Comparison of ENCODE assay signal across 14 cellular contexts in the genomic region with DNA sequence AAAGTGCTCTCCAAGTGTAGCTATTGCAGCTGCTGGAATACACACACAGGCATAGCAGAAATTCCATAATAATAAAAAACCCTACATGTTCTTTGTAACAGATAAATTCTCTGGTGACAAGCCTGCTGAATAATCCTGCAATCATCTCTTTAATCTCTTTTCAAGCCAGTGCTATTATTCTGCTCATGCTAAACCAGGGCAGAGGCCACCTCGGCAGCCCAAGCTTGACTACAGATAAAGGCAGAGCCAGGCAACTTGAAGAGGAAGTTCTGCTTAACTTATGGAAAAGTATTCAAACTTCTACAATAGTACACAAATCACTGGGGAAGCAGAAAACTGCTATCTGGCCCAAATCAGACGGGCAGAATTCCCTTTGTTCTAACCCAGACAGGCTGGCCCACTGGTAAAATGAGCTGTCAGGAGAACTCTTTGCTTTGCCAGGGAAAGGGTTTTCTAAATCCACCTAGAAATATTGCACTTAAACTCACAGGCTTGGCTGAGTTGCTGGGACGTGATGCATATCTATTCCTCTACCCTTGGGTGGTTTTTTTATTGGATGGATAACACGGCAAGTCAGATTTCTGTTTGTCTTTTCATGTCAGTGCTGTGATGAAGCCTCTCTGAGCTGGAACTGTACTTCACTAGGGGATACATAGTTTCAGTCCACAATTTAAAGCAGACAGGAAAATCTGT.
DNase-seq lines count a peak whose midpoint lies in the region; ATAC-seq, FAIRE-seq and TF ChIP-seq lines count a peak whose summit lies in the region.
"Had no signal": no experiment of that assay in that cellular context is flagged by ENCODE, and none has a peak within 500 bp of the region (broad histone marks: within the 10 kb centered on the region; RNA-seq: fewer than 3 reads in every experiment).

No MANE protein-coding gene starts in this region.

- TF ChIP-seq CTCF in astrocyte (IDR thresholded peaks at IDR 0.05; ENCODE audit: insufficient read depth, low read depth, low read length) (no peak), stomach (IDR thresholded peaks at IDR 0.05) (no peak)

- WGBS in right cardiac atrium = 34% methylated on average over 4 of the region's 4 CpGs
- WGBS in stomach, 5 donors = 28 to 46% (median 35%) methylated on average over 4 of the region's 4 CpGs
- 42 to 48% methylated on average over 4 of the region's 4 CpGs for WGBS in aorta, 2 donors

- H3K4me1 Mint-ChIP-seq in astrocyte (ENCODE audit: low read depth, unreplicated experiment) = peaks cover 52% of the 10 kb centered on the region

- H2AFZ ChIP-seq in astrocyte (ENCODE audit: low read depth, low read length) = no peak overlapping the region

- peak; percentile 82 to 96 for DNase-seq in HAP-1 (ENCODE audit: low spot score in 2 of 2)
- DNase-seq in astrocyte (ENCODE audit: low read depth) = peak; percentile 77
- DNase-seq in right cardiac atrium = no peak
- DNase-seq in stomach = peak; percentile 35
- DNase-seq in NCI-H526 treated with DMSO at 0.1 percent for 48 hours (lab: John Stamatoyannopoulos, UW) = no peak
- no peak for DNase-seq in aorta
- DNase-seq: activated CD8-positive, alpha-beta memory T cell treated with anti-CD3 and anti-CD28 coated beads, Interleukin-2, amount 50 U/mL, for 4 hours; central memory CD4-positive, alpha-beta T cell; DMS153; hippocampal formation; NCI-H1417 treated with DMSO at 0.1 percent for 48 hours had no signal

- H3K9ac ChIP-seq in astrocyte (ENCODE audit: low read length) = peak overlapping the region; percentile 37

- H3K79me2 ChIP-seq in astrocyte (ENCODE audit: insufficient read depth, low read length) = no peaks in the 10 kb centered on the region

- H3K27ac Mint-ChIP-seq in astrocyte (ENCODE audit: unreplicated experiment) = peak overlapping the region; percentile 16
- H3K27ac Mint-ChIP-seq: stimulated activated naive CD8-positive, alpha-beta T cell treated with anti-CD3 and anti-CD28 coated beads, Interleukin-15, Interleukin-2, amounts not matched to agents 100 ng/mL and 50 ng/mL, for 24 hours had no signal

- peak overlapping the region; percentile 41 for H3K4me3 Mint-ChIP-seq in astrocyte (ENCODE audit: unreplicated experiment)
- H3K4me3 Mint-ChIP-seq: stimulated activated naive CD8-positive, alpha-beta T cell treated with anti-CD3 and anti-CD28 coated beads, Interleukin-15, Interleukin-2, amounts not matched to agents 100 ng/mL and 50 ng/mL, for 24 hours had no signal

- no peaks in the 10 kb centered on the region for H3K27me3 ChIP-seq in HAP-1 (ENCODE audit: low read depth)
- no peaks in the 10 kb centered on the region for H3K27me3 ChIP-seq in astrocyte (ENCODE audit: insufficient read depth, low read length)
- no peaks in the 10 kb centered on the region for H3K27me3 ChIP-seq in right cardiac atrium (ENCODE audit: control insufficient read depth, insufficient read depth)
- H3K27me3 ChIP-seq in stomach = no peaks in the 10 kb centered on the region
- no peaks in the 10 kb centered on the region for H3K27me3 ChIP-seq in aorta (ENCODE audit: control insufficient read depth in 1 of 2, insufficient read depth in 2 of 2, low read length in 1 of 2)

- peak overlapping the region; percentile 23 for H3K27ac ChIP-seq in astrocyte (ENCODE audit: low read depth, low read length)
- H3K27ac ChIP-seq in right cardiac atrium (ENCODE audit: low read length) = peak overlapping the region; percentile 20
- peak overlapping the region; percentile 13 to 82 (median 79) for H3K27ac ChIP-seq in stomach
- no peak overlapping the region for H3K27ac ChIP-seq in aorta (ENCODE audit: low read depth in 1 of 2, low read length in 2 of 2)

- no peak overlapping the region for H3K4me3 ChIP-seq in HAP-1
- H3K4me3 ChIP-seq in astrocyte (ENCODE audit: insufficient read depth, low read depth, low read length) = no peak overlapping the region
- H3K4me3 ChIP-seq in right cardiac atrium (ENCODE audit: low read length) = no peak overlapping the region
- H3K4me3 ChIP-seq in stomach = no peak overlapping the region
- no peak overlapping the region for H3K4me3 ChIP-seq in aorta (ENCODE audit: low read length in 2 of 2)

- TF ChIP-seq POLR2A in stomach (IDR thresholded peaks at IDR 0.05) = no peak

- H3K9me3 ChIP-seq in HAP-1 (no peaks in the 10 kb centered on the region), astrocyte (ENCODE audit: insufficient read depth, low read depth, low read length) (no peaks in the 10 kb centered on the region), right cardiac atrium (ENCODE audit: control insufficient read depth, low read length) (no peaks in the 10 kb centered on the region), stomach (no peaks in the 10 kb centered on the region), aorta (ENCODE audit: control insufficient read depth, low read length) (no peaks in the 10 kb centered on the region)

- ATAC-seq in right cardiac atrium (no peak), HG02623 (IDR thresholded peaks at IDR 0.05; ENCODE audit: unreplicated experiment) (no peak), aorta (ENCODE audit: low FRiP score) (no peak), HG03342 (IDR thresholded peaks at IDR 0.05; ENCODE audit: unreplicated experiment) (no peak)

- H3K36me3 ChIP-seq in HAP-1 (replicated peaks) (no peaks in the 10 kb centered on the region), astrocyte (ENCODE audit: insufficient read depth, low read length) (no peaks in the 10 kb centered on the region), stomach (peaks cover 0 to 9% (median 0%) of the 10 kb centered on the region in 4 donors), aorta (ENCODE audit: control insufficient read depth in 1 of 2, insufficient read depth in 2 of 2, low read length in 1 of 2) (no peaks in the 10 kb centered on the region)

- H3K27me3 Mint-ChIP-seq in astrocyte (ENCODE audit: low read depth, unreplicated experiment) = no peaks in the 10 kb centered on the region
- H3K27me3 Mint-ChIP-seq: stimulated activated naive CD8-positive, alpha-beta T cell treated with anti-CD3 and anti-CD28 coated beads, Interleukin-15, Interleukin-2, amounts not matched to agents 100 ng/mL and 50 ng/mL, for 24 hours had no signal

- H3K4me1 ChIP-seq in HAP-1 (peaks cover 22% of the 10 kb centered on the region), astrocyte (ENCODE audit: insufficient read depth, low read length) (peaks cover 42% of the 10 kb centered on the region), right cardiac atrium (ENCODE audit: control insufficient read depth, insufficient read depth, low read length) (peaks cover 12% of the 10 kb centered on the region), stomach (peaks cover 51 to 71% (median 61%) of the 10 kb centered on the region in 4 donors), aorta (ENCODE audit: control insufficient read depth in 1 of 2, insufficient read depth in 2 of 2, low read length in 2 of 2) (no peaks in the 10 kb centered on the region)

- no peak for TF ChIP-seq EP300 in stomach (IDR thresholded peaks at IDR 0.05)

- intact Hi-C loops in right cardiac atrium (cut with DNase I) (no loop called here), stomach (cut with DNase I; ENCODE audit: low total_unique reads) (no loop called here), aorta (cut with DNase I) (no loop called here)

- FAIRE-seq in astrocyte (lab: Jason Lieb, UNC) = peak; percentile 49

- in situ Hi-C loops in HAP-1 (cut with MboI; ENCODE audit: low sequenced_read_pairs) = no loop called here

- H3K36me3 Mint-ChIP-seq in astrocyte (ENCODE audit: low read depth, unreplicated experiment) = no peaks in the 10 kb centered on the region

- no peaks in the 10 kb centered on the region for H4K20me1 ChIP-seq in astrocyte (ENCODE audit: insufficient read depth, low read length)

- H3K4me2 ChIP-seq in astrocyte (ENCODE audit: low read length) = peak overlapping the region; percentile 66

- peaks cover 2% of the 10 kb centered on the region for H3K9me3 Mint-ChIP-seq in astrocyte (ENCODE audit: unreplicated experiment)
- H3K9me3 Mint-ChIP-seq: stimulated activated naive CD8-positive, alpha-beta T cell treated with anti-CD3 and anti-CD28 coated beads, Interleukin-15, Interleukin-2, amounts not matched to agents 100 ng/mL and 50 ng/mL, for 24 hours had no signal

Comparison
In these comparisons a context has a peak if more than half of its experiments do, and no peak if none do; other contexts are left out.
1. DNase-seq: peak in HAP-1 (2 of 2), astrocyte (single experiment) and stomach (single experiment); none in right cardiac atrium (0 of 3), NCI-H526 treated with DMSO at 0.1 percent for 48 hours (single experiment) and aorta (0 of 2).
2. H3K27ac ChIP-seq: peak in astrocyte (single experiment), right cardiac atrium (single experiment) and stomach (5 of 5); none in aorta (0 of 2).